Comparison of ENCODE assay signal across 23 cellular contexts in the genomic region with DNA sequence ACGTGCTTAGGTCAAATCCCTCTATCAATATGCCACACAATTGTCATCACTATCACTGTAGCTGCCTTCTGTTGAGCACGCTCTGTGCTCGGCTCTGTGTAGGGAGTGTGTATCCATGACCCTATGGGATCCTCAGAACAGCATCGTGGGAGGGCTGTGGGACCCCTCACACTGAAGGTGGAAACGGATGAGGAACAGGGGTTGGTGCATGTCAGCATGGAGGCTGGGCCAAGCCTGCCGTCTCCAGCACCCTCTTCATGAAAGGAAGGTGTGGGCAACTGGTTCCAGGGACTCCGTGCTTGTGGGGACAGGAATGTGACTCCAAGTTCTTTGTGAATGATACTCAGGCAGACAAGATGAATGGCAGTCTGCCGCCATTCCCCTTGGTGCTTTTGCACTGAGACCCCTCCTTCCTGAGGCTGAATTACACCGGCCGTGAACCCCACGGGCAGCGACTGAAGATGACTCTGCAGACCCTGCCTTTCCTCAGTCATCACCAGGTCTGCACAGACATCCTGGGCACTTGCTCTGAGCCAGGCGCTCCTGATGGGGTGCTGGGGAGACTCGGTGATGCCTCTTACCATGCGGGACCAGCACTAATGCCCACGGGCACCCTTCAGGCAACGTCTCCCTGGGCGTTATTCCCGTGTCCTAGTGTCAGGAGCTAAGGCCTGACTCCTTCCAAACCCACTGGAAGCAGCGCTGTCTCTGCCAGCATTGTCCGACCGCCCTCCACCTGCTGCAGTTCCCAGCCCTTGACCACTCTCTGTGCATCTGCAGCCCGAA.
"Had no signal": no experiment of that assay in that cellular context is flagged by ENCODE, and none has a peak within 500 bp of the region (broad histone marks: within the 10 kb centered on the region; RNA-seq: fewer than 3 reads in every experiment).

No MANE protein-coding gene starts in this region.

- H3K27me3 ChIP-seq: testis, tibial nerve had no signal

- H3K4me3 ChIP-seq: esophagus squamous epithelium, gastroesophageal sphincter, lung, psoas muscle, testis, tibial nerve had no signal

- H3K4me1 Mint-ChIP-seq: naive B cell; stimulated activated naive B cell treated with anti-CD40 and anti-IgM and Interleukin-4, amounts not matched to agents 10 μg/mL and 1 μg/mL and 100 μg/mL, for 72 hours; stimulated activated naive CD8-positive, alpha-beta T cell treated with anti-CD3 and anti-CD28 coated beads, Interleukin-15, amount 100 ng/mL, for 72 hours had no signal

- H3K27me3 Mint-ChIP-seq: naive B cell; stimulated activated naive B cell treated with anti-CD40 and anti-IgM and Interleukin-4, amounts not matched to agents 10 μg/mL and 1 μg/mL and 100 μg/mL, for 72 hours had no signal

- H3K4me1 ChIP-seq: esophagus squamous epithelium, gastroesophageal sphincter, parathyroid adenoma, psoas muscle, testis, tibial nerve had no signal

- DNase-seq: central memory CD4-positive, alpha-beta T cell; cortex of kidney; dorsolateral prefrontal cortex; effector CD8-positive, alpha-beta T cell; esophagus squamous epithelium; foreskin fibroblast; left colon; left ventricle myocardium superior; mesenchymal stem cell; naive B cell; psoas muscle; retina; stimulated activated CD4-positive, alpha-beta T cell treated with anti-CD3 and anti-CD28 coated beads, Interleukin-2, amount 100 ng/mL, for 24 hours; stimulated activated CD4-positive, alpha-beta T cell treated with anti-CD3 and anti-CD28 coated beads, Interleukin-4, amount 100 ng/mL, for 4 hours; stimulated activated naive B cell treated with anti-CD40 and anti-IgM and Interleukin-4, amounts not matched to agents 10 μg/mL and 1 μg/mL and 100 μg/mL, for 72 hours; stimulated activated naive CD8-positive, alpha-beta T cell treated with anti-CD3 and anti-CD28 coated beads, Interleukin-15, amount 100 ng/mL, for 72 hours; testis had no signal

- ATAC-seq: gastroesophageal sphincter; left colon; left ventricle myocardium superior; psoas muscle; sciatic nerve; stimulated activated naive B cell treated with anti-CD40 and anti-IgM and Interleukin-4, amounts not matched to agents 10 μg/mL and 1 μg/mL and 100 μg/mL, for 72 hours; stimulated activated naive CD8-positive, alpha-beta T cell treated with anti-CD3 and anti-CD28 coated beads, Interleukin-15, amount 100 ng/mL, for 72 hours had no signal

- H3K9me3 ChIP-seq: esophagus squamous epithelium, gastroesophageal sphincter, psoas muscle, testis had no signal

- H3K36me3 Mint-ChIP-seq: naive B cell; stimulated activated naive B cell treated with anti-CD40 and anti-IgM and Interleukin-4, amounts not matched to agents 10 μg/mL and 1 μg/mL and 100 μg/mL, for 72 hours had no signal

- H3K27ac ChIP-seq: dorsolateral prefrontal cortex, epithelial cell of prostate, esophagus squamous epithelium, gastroesophageal sphincter, parathyroid adenoma, psoas muscle, testis, tibial nerve had no signal

- H3K27ac Mint-ChIP-seq: naive B cell; stimulated activated naive B cell treated with anti-CD40 and anti-IgM and Interleukin-4, amounts not matched to agents 10 μg/mL and 1 μg/mL and 100 μg/mL, for 72 hours; stimulated activated naive CD8-positive, alpha-beta T cell treated with anti-CD3 and anti-CD28 coated beads, Interleukin-15, amount 100 ng/mL, for 72 hours had no signal

- H3K36me3 ChIP-seq: esophagus squamous epithelium, gastroesophageal sphincter, tibial nerve had no signal

- H3K4me3 Mint-ChIP-seq: naive B cell; stimulated activated naive B cell treated with anti-CD40 and anti-IgM and Interleukin-4, amounts not matched to agents 10 μg/mL and 1 μg/mL and 100 μg/mL, for 72 hours; stimulated activated naive CD8-positive, alpha-beta T cell treated with anti-CD3 and anti-CD28 coated beads, Interleukin-15, amount 100 ng/mL, for 72 hours had no signal
